Comparison of ENCODE assay signal across 17 cellular contexts in genomic region chr7:88665892-88666514, GRCh38.
"Had no signal": no experiment of that assay in that cellular context is flagged by ENCODE, and none has a peak within 500 bp of the region (broad histone marks: within the 10 kb centered on the region; RNA-seq: fewer than 3 reads in every experiment).

No MANE protein-coding gene starts in this region.

- H3K36me3 Mint-ChIP-seq: activated naive CD4-positive, alpha-beta T cell treated with anti-CD3 and anti-CD28 coated beads, Interleukin-2, amount 50 U/mL, for 24 hours; immature natural killer cell; naive thymus-derived CD8-positive, alpha-beta T cell; stimulated activated effector memory CD8-positive, alpha-beta T cell treated with anti-CD3 and anti-CD28 coated beads, Interleukin-12 subunit alpha, Interleukin-12 subunit beta, amount 100 ng/mL, for 72 hours had no signal

- H3K27ac ChIP-seq: psoas muscle, right lobe of liver, tibial artery had no signal

- H3K27me3 ChIP-seq: right lobe of liver, tibial artery had no signal

- H3K9me3 Mint-ChIP-seq: activated naive CD4-positive, alpha-beta T cell treated with anti-CD3 and anti-CD28 coated beads, Interleukin-2, amount 50 U/mL, for 24 hours; dendritic cell treated with granulocyte-macrophage colony-stimulating factor and Interleukin-4, amounts not matched to agents 40 ng/mL and 50 ng/mL, for 4 days had no signal

- H3K27ac Mint-ChIP-seq: activated naive CD4-positive, alpha-beta T cell treated with anti-CD3 and anti-CD28 coated beads, Interleukin-2, amount 50 U/mL, for 24 hours; dendritic cell treated with granulocyte-macrophage colony-stimulating factor and Interleukin-4, amounts not matched to agents 40 ng/mL and 50 ng/mL, for 4 days; immature natural killer cell; naive thymus-derived CD8-positive, alpha-beta T cell; stimulated activated effector memory CD8-positive, alpha-beta T cell treated with anti-CD3 and anti-CD28 coated beads, Interleukin-12 subunit alpha, Interleukin-12 subunit beta, amount 100 ng/mL, for 72 hours had no signal

- DNase-seq: activated CD4-positive, alpha-beta T cell treated with anti-CD3 and anti-CD28 coated beads, Interleukin-2, amount 50 U/mL, for 1 hour; activated CD4-positive, CD25-positive, alpha-beta regulatory T cell; activated T-cell treated with anti-CD3 and anti-CD28 coated beads, Interleukin-2, amount 50 U/mL, for 1 hour; immature natural killer cell; left cardiac atrium; mucosa of descending colon; naive thymus-derived CD8-positive, alpha-beta T cell; nucleus accumbens; psoas muscle; right lobe of liver; T-helper 1 cell; tibial artery had no signal

- H3K9me3 ChIP-seq: mucosa of descending colon, psoas muscle, right lobe of liver, tibial artery had no signal

- H3K36me3 ChIP-seq: right lobe of liver, tibial artery had no signal

- H3K4me3 ChIP-seq: lung, mucosa of descending colon, psoas muscle, right lobe of liver, tibial artery had no signal

- H3K4me1 ChIP-seq: psoas muscle, right lobe of liver, tibial artery had no signal

- ATAC-seq: esophagus mucosa; left cardiac atrium; mucosa of descending colon; naive thymus-derived CD8-positive, alpha-beta T cell; psoas muscle; right lobe of liver; stimulated activated effector memory CD8-positive, alpha-beta T cell treated with anti-CD3 and anti-CD28 coated beads, Interleukin-12 subunit alpha, Interleukin-12 subunit beta, amount 100 ng/mL, for 72 hours had no signal

- H3K27me3 Mint-ChIP-seq: dendritic cell treated with granulocyte-macrophage colony-stimulating factor and Interleukin-4, amounts not matched to agents 40 ng/mL and 50 ng/mL, for 4 days had no signal

- H3K4me3 Mint-ChIP-seq: activated naive CD4-positive, alpha-beta T cell treated with anti-CD3 and anti-CD28 coated beads, Interleukin-2, amount 50 U/mL, for 24 hours; dendritic cell treated with granulocyte-macrophage colony-stimulating factor and Interleukin-4, amounts not matched to agents 40 ng/mL and 50 ng/mL, for 4 days; immature natural killer cell; naive thymus-derived CD8-positive, alpha-beta T cell; stimulated activated effector memory CD8-positive, alpha-beta T cell treated with anti-CD3 and anti-CD28 coated beads, Interleukin-12 subunit alpha, Interleukin-12 subunit beta, amount 100 ng/mL, for 72 hours had no signal

- H3K4me1 Mint-ChIP-seq: activated naive CD4-positive, alpha-beta T cell treated with anti-CD3 and anti-CD28 coated beads, Interleukin-2, amount 50 U/mL, for 24 hours; immature natural killer cell; naive thymus-derived CD8-positive, alpha-beta T cell; stimulated activated effector memory CD8-positive, alpha-beta T cell treated with anti-CD3 and anti-CD28 coated beads, Interleukin-12 subunit alpha, Interleukin-12 subunit beta, amount 100 ng/mL, for 72 hours had no signal
